22 cellular contexts compared by ENCODE assay signal in genomic region chr5:125331987-125332628, GRCh38.
"Had no signal": no experiment of that assay in that cellular context is flagged by ENCODE, and none has a peak within 500 bp of the region (broad histone marks: within the 10 kb centered on the region; RNA-seq: fewer than 3 reads in every experiment).

No MANE protein-coding gene starts in this region.

- ATAC-seq: activated naive CD8-positive, alpha-beta T cell treated with anti-CD3 and anti-CD28 coated beads, Interleukin-2, amount 50 U/mL, for 24 hours; gastroesophageal sphincter; left cardiac atrium; right cardiac atrium had no signal

- H3K4me3 Mint-ChIP-seq: activated CD4-positive, alpha-beta memory T cell treated with anti-CD3 and anti-CD28 coated beads, Interleukin-2, amount 10 ng/mL, durations not matched to agents 7 days and 5 days; activated naive CD8-positive, alpha-beta T cell treated with anti-CD3 and anti-CD28 coated beads, Interleukin-2, amount 50 U/mL, for 24 hours; activated T-helper 1 cell treated with anti-CD3 and anti-CD28 coated beads, Interleukin-12 subunit alpha, Interleukin-12 subunit beta, Interleukin-2, Interleukin-4 antibody, amounts not matched to agents 30 ng/mL and 10 ng/mL and 1 ng/mL, durations not matched to agents 14 hours and 24 hours and 36 hours; endodermal cell; nephron had no signal

- DNase-seq: activated CD4-positive, alpha-beta memory T cell treated with anti-CD3 and anti-CD28 coated beads, Interleukin-2, amount 10 ng/mL, durations not matched to agents 7 days and 5 days; activated CD4-positive, alpha-beta T cell treated with anti-CD3 and anti-CD28 coated beads for 4 hours; activated CD4-positive, CD25-positive, alpha-beta regulatory T cell; activated gamma-delta T cell; activated naive CD4-positive, alpha-beta T cell treated with anti-CD3 and anti-CD28 coated beads, Interleukin-2, amount 50 U/mL, for 16 hours; activated naive CD8-positive, alpha-beta T cell treated with anti-CD3 and anti-CD28 coated beads, Interleukin-2, amount 50 U/mL, for 24 hours; activated T-cell treated with anti-CD3 and anti-CD28 coated beads for 4 hours; cortex of kidney; endodermal cell; esophagus squamous epithelium; head of caudate nucleus; islet precursor cell; left cardiac atrium; midbrain; ovary; right cardiac atrium; stimulated activated CD4-positive, alpha-beta T cell treated with anti-CD3 and anti-CD28 coated beads, Interleukin-4, amount 100 ng/mL, for 24 hours; stimulated activated naive CD4-positive, alpha-beta T cell treated with Interleukin-2 at 50 U/mL for 16 hours; upper lobe of left lung had no signal

- H3K4me1 Mint-ChIP-seq: activated CD4-positive, alpha-beta memory T cell treated with anti-CD3 and anti-CD28 coated beads, Interleukin-2, amount 10 ng/mL, durations not matched to agents 7 days and 5 days had no signal

- H3K27me3 Mint-ChIP-seq: activated CD4-positive, alpha-beta memory T cell treated with anti-CD3 and anti-CD28 coated beads, Interleukin-2, amount 10 ng/mL, durations not matched to agents 7 days and 5 days; activated naive CD8-positive, alpha-beta T cell treated with anti-CD3 and anti-CD28 coated beads, Interleukin-2, amount 50 U/mL, for 24 hours had no signal

- H3K9me3 Mint-ChIP-seq: activated T-helper 1 cell treated with anti-CD3 and anti-CD28 coated beads, Interleukin-12 subunit alpha, Interleukin-12 subunit beta, Interleukin-2, Interleukin-4 antibody, amounts not matched to agents 30 ng/mL and 10 ng/mL and 1 ng/mL, durations not matched to agents 14 hours and 24 hours and 36 hours; endodermal cell had no signal

- H3K27ac Mint-ChIP-seq: activated CD4-positive, alpha-beta memory T cell treated with anti-CD3 and anti-CD28 coated beads, Interleukin-2, amount 10 ng/mL, durations not matched to agents 7 days and 5 days; activated naive CD8-positive, alpha-beta T cell treated with anti-CD3 and anti-CD28 coated beads, Interleukin-2, amount 50 U/mL, for 24 hours; activated T-helper 1 cell treated with anti-CD3 and anti-CD28 coated beads, Interleukin-12 subunit alpha, Interleukin-12 subunit beta, Interleukin-2, Interleukin-4 antibody, amounts not matched to agents 30 ng/mL and 10 ng/mL and 1 ng/mL, durations not matched to agents 14 hours and 24 hours and 36 hours; endodermal cell had no signal
